In the genomic region with DNA sequence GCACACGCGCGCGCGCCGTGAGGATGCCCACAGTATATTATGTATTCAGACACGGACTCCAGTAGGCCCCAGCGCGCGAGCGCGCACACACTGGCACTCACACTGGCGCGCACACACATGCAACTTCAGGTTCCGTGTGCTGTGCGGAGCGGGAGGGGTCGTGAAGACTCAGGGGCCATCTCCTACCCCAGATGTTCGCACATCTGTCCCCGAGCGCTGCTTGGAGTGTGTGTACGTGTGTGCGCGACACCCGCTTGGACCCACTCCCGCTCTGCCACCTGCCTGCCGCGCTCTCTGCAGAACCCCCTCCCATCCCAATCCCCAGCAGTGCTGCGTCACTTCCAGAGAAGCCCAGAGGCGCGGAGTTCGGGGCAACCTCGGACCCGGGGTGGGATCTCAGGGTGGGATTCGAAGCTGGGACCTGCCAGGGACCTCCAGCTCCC, we compare ENCODE assay signal across 8 cellular contexts. TPM values are rescaled to one million over a fixed set of nuclear protein-coding genes. Genes with fewer than 3 reads are reported as not detected.
A peak's percentile ranks its signal among the peaks of the same experiment; 100 is the strongest.
DNase-seq lines count a peak whose midpoint lies in the region; ATAC-seq and TF ChIP-seq lines count a peak whose summit lies in the region.

No MANE protein-coding gene starts in this region.

- no peak for TF ChIP-seq CTCF in choroid plexus epithelial cell (conservative IDR thresholded peaks at IDR 0.05; ENCODE audit: low read depth, low read length)

- H3K27ac ChIP-seq in mesodermal cell (ENCODE audit: low read depth, low read length, severe bottlenecking) (peak overlapping the region; percentile 29), urinary bladder (ENCODE audit: low read depth) (peak overlapping the region; percentile 43)

- no peak for DNase-seq in activated naive CD4-positive, alpha-beta T cell treated with Interleukin-2 at 50 U/mL for 16 hours
- peak; percentile 59 for DNase-seq in choroid plexus epithelial cell (ENCODE audit: low read depth)
- no peak for DNase-seq in DMS153 treated with DMSO at 0.1 percent for 48 hours (lab: John Stamatoyannopoulos, UW; ENCODE audit: unreplicated experiment)
- DNase-seq in UCSD-AML1 (lab: John Stamatoyannopoulos, UW; ENCODE audit: unreplicated experiment) = no peak

- no peaks in the 10 kb centered on the region for H3K9me3 ChIP-seq in mesodermal cell (ENCODE audit: control insufficient read depth, low read length)

- H3K27ac Mint-ChIP-seq in activated naive CD4-positive, alpha-beta T cell treated with anti-CD3 and anti-CD28 coated beads, Interleukin-2, amount 50 U/mL, for 24 hours = no peak overlapping the region

- H3K4me1 ChIP-seq in mesodermal cell (ENCODE audit: control insufficient read depth, insufficient read depth, low read length, poor library complexity, severe bottlenecking) (peaks cover 26% of the 10 kb centered on the region), urinary bladder (ENCODE audit: insufficient read depth) (peaks cover 2% of the 10 kb centered on the region)

- peaks cover 43% of the 10 kb centered on the region for H3K4me1 Mint-ChIP-seq in activated naive CD4-positive, alpha-beta T cell treated with anti-CD3 and anti-CD28 coated beads, Interleukin-2, amount 50 U/mL, for 24 hours

- H3K4me3 Mint-ChIP-seq in activated naive CD4-positive, alpha-beta T cell treated with anti-CD3 and anti-CD28 coated beads, Interleukin-2, amount 50 U/mL, for 24 hours = peak overlapping the region; percentile 11

- H3K27me3 Mint-ChIP-seq in activated naive CD4-positive, alpha-beta T cell treated with anti-CD3 and anti-CD28 coated beads, Interleukin-2, amount 50 U/mL, for 24 hours = peaks cover 38% of the 10 kb centered on the region

- no peaks in the 10 kb centered on the region for H3K36me3 Mint-ChIP-seq in activated naive CD4-positive, alpha-beta T cell treated with anti-CD3 and anti-CD28 coated beads, Interleukin-2, amount 50 U/mL, for 24 hours

- ATAC-seq in HG03025 (IDR thresholded peaks at IDR 0.05; ENCODE audit: low FRiP score, unreplicated experiment) = no peak

- 2 to 3% methylated on average over 12 to 21 of the region's 35 CpGs for WGBS in mesodermal cell (ENCODE audit: insufficient coverage in 2 of 2), 2 experiments
- 18% methylated on average over 35 of the region's 35 CpGs for WGBS in urinary bladder

- no peaks in the 10 kb centered on the region for H3K9me3 Mint-ChIP-seq in activated naive CD4-positive, alpha-beta T cell treated with anti-CD3 and anti-CD28 coated beads, Interleukin-2, amount 50 U/mL, for 24 hours

- H3K4me3 ChIP-seq in choroid plexus epithelial cell (ENCODE audit: low read depth, low read length) (peak overlapping the region; percentile 77), mesodermal cell (ENCODE audit: extremely low read depth, insufficient read depth, low read length, poor library complexity, severe bottlenecking) (peak overlapping the region; percentile 72), urinary bladder (ENCODE audit: low read depth, low read length) (peak overlapping the region; percentile 54)

- H3K36me3 ChIP-seq in mesodermal cell (ENCODE audit: control insufficient read depth, insufficient read depth, low read length) (peaks cover 32% of the 10 kb centered on the region), urinary bladder (ENCODE audit: insufficient read depth) (no peaks in the 10 kb centered on the region)

RNA-seq across cellular contexts. Expression of a gene that starts 2.6 kb away (rescaled TPM):
- 195 TPM for polyA plus RNA-seq in mesodermal cell (2013, experiment 1 of 2)
- 172 TPM for polyA plus RNA-seq in mesodermal cell (2013, experiment 2 of 2)
- 101 TPM for total RNA-seq in urinary bladder
- polyA plus RNA-seq in urinary bladder = 74.4 TPM
